7 cellular contexts compared by ENCODE assay signal in the genomic region with DNA sequence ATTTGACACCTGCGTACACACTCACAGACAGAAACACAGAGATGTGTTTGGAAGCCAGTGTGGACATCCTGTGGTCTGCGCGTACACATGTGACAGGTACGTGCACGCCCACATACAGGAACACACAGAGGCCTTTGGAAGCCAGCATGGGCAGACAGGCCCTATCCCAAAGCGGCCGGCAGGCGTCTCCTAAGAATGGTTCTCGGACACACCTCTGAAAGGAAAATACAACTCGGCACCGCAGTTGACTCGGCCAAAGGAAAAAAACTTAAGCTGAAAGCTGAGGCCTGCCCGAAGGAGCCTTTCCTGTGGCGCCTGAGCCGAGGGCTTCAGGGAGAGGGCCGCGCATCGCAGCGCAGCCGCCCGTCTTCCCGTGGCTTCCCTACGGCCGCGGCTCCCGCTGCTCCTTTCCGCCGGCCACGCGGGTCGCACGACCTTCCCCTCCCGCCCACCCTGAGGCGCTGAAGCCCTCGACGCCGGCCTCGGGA. TPM values are rescaled to one million over a fixed set of nuclear protein-coding genes. Genes with fewer than 3 reads are reported as not detected.
DNase-seq lines count a peak whose midpoint lies in the region; ATAC-seq and TF ChIP-seq lines count a peak whose summit lies in the region.

No MANE protein-coding gene starts in this region.

- DNase-seq in GM12865 (ENCODE audit: low read depth): peak; percentile 83
- peak; percentile 62 for DNase-seq in NCI-H2196 (lab: John Stamatoyannopoulos, UW; ENCODE audit: unreplicated experiment)
- peak; percentile 21 to 48 for DNase-seq in activated CD4-positive, alpha-beta T cell treated with anti-CD3 and anti-CD28 coated beads for 24 hours (ENCODE audit: low read depth in 2 of 2)
- DNase-seq in dermis microvascular lymphatic vessel endothelial cell (ENCODE audit: low read depth in 2 of 2): peak; percentile 38 to 80
- peak; percentile 78 to 80 for DNase-seq in lung microvascular endothelial cell (ENCODE audit: low read depth in 2 of 2)
- DNase-seq in stimulated activated CD8-positive, alpha-beta memory T cell treated with anti-CD3 and anti-CD28 coated beads, Interleukin-12 subunit alpha, Interleukin-12 subunit beta, amount 100 ng/mL, for 4 hours (ENCODE audit: low read depth): peak; percentile 7

- peak overlapping the region; percentile 80 for H3K4me3 ChIP-seq in GM12865 (ENCODE audit: low read depth, low read length)

- TF ChIP-seq CTCF in GM12865 (IDR thresholded peaks at IDR 0.05; ENCODE audit: insufficient read depth, low read depth, low read length, missing control alignments): peak; percentile 48

- ATAC-seq in HG02798 (IDR thresholded peaks at IDR 0.05; ENCODE audit: poor library complexity, unreplicated experiment): peak; percentile 28

RNA-seq across cellular contexts. Expression of gene CEP43, which starts 1.4 kb away (rescaled TPM):
- total RNA-seq in dermis microvascular lymphatic vessel endothelial cell (6.4 and 10.3 TPM in 2 replicates), lung microvascular endothelial cell (7.0 and 10.5 TPM in 2 replicates)

RNA-seq across cellular contexts. Expression of gene RNASET2, which starts 41.5 kb away (rescaled TPM):
- total RNA-seq in dermis microvascular lymphatic vessel endothelial cell (10.7 and 11.6 TPM in 2 replicates), lung microvascular endothelial cell (6.0 and 8.1 TPM in 2 replicates)

Comparison
In these comparisons a context has a peak if more than half of its experiments do, and no peak if none do; other contexts are left out.
1. Peak in every context shown above with its lines: DNase-seq, ATAC-seq and H3K4me3 ChIP-seq.
2. DNase-seq: peak in every context shown above with its lines; median percentile 83 in GM12865; 79 in lung microvascular endothelial cell; 62 in NCI-H2196; 59 in dermis microvascular lymphatic vessel endothelial cell; 34 in activated CD4-positive, alpha-beta T cell treated with anti-CD3 and anti-CD28 coated beads for 24 hours; 7 in stimulated activated CD8-positive, alpha-beta memory T cell treated with anti-CD3 and anti-CD28 coated beads, Interleukin-12 subunit alpha, Interleukin-12 subunit beta, amount 100 ng/mL, for 4 hours.